In genomic region chr6:136695410-136695809, GRCh38 we compare ENCODE assay signal across 22 cellular contexts.
"Had no signal": no experiment of that assay in that cellular context is flagged by ENCODE, and none has a peak within 500 bp of the region (broad histone marks: within the 10 kb centered on the region; RNA-seq: fewer than 3 reads in every experiment).

No MANE protein-coding gene starts in this region.

- H3K27ac ChIP-seq: brain microvascular endothelial cell, cardiac muscle cell, SJCRH30 had no signal

- H3K4me2 ChIP-seq: SK-N-SH had no signal

- H3K27me3 ChIP-seq: brain microvascular endothelial cell, cardiac muscle cell, SJCRH30 had no signal

- FAIRE-seq: TTC549 had no signal

- H3K4me1 ChIP-seq: SJCRH30 had no signal

- H3K4me3 ChIP-seq: cardiac muscle cell, SJCRH30 had no signal

- H3K9ac ChIP-seq: SK-N-SH had no signal

- H3K36me3 ChIP-seq: brain microvascular endothelial cell, cardiac muscle cell had no signal

- DNase-seq: activated CD4-positive, alpha-beta T cell treated with anti-CD3 and anti-CD28 coated beads for 36 hours; activated CD4-positive, alpha-beta T cell treated with anti-CD3 and anti-CD28 coated beads, Interleukin-2, amount 10 ng/mL, durations not matched to agents 7 days and 5 days; activated CD4-positive, alpha-beta T cell treated with anti-CD3 and anti-CD28 coated beads, Interleukin-2, amount 50 U/mL, for 48 hours; activated CD8-positive, alpha-beta T cell treated with anti-CD3 and anti-CD28 coated beads, Interleukin-2, amount 10 ng/mL, durations not matched to agents 7 days and 5 days; activated gamma-delta T cell; activated naive CD4-positive, alpha-beta T cell treated with Interleukin-2 at 50 U/mL for 16 hours; activated naive CD8-positive, alpha-beta T cell treated with anti-CD3 and anti-CD28 coated beads, Interleukin-2, amount 10 ng/mL, durations not matched to agents 7 days and 5 days; activated T-cell treated with anti-CD3 and anti-CD28 coated beads, Interleukin-2, amount 50 U/mL, for 24 hours; anterior cingulate cortex; brain microvascular endothelial cell; Karpas-422; KBM-7; NCI-H1092; NCI-H1436 treated with DMSO at 0.1 percent for 48 hours; NCI-H1694 treated with DMSO at 0.1 percent for 48 hours; NCI-H2029; NCI-H345; NCI-H524 treated with DMSO at 0.1 percent for 48 hours; SJCRH30; SK-N-SH had no signal

- H3K9me3 ChIP-seq: SJCRH30, SK-N-SH had no signal
